1 cellular context compared by ENCODE assay signal in the genomic region with DNA sequence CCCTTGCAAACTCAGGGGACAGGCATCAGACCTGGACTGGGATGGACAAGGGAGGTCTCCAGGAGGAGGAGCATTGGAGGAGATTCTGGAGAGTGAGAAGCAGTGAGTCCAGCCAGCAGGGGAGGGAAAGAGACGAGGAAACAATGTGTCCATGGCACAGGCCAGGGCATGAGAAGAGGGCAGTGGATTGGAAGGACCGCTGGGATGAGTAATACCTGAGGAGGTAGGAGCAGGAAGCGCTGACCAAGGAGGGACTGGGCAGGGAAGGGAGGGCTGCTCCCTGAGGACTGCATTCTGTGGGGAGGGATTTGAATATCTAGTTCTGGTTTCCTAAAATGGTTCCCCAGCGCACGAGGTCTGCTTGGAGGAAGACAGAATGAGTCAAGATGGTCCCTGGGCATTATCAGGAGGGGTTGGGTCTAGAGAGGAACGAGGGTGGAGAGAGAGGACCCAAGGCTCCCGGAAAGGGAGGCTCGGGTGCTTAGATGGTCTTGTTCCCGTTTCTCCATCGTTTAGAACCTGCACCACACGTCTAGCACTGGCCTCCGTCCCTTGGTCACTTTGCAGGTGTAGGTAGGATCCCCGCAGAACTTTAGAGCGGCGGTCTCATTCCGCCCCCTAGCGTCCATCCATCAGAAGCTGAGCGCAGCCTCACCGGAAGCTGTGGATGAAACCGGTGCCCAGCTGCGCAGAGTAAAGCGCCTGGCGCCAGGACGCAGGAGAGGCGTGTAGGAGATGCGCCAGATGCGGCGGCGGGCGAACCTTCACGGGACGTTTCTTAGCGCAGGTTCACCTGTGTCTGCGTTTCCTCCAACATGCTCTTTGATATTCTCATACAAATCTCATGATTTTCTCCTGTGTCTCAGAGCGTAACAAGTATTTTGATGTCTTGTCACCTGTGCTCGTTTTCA.
A peak's percentile ranks its signal among the peaks of the same experiment; 100 is the strongest.
TF ChIP-seq lines count a peak whose summit lies in the region.

No MANE protein-coding gene starts in this region.

TF ChIP-seq in HepG2, 621 proteins besides CTCF, POLR2A, EP300 and RAD21 (continued from another document and continues in another):
- TF ChIP-seq CBX1 (IDR thresholded peaks at IDR 0.05; ENCODE audit: low read depth): peak; percentile 50
- TF ChIP-seq, protein P1, sequence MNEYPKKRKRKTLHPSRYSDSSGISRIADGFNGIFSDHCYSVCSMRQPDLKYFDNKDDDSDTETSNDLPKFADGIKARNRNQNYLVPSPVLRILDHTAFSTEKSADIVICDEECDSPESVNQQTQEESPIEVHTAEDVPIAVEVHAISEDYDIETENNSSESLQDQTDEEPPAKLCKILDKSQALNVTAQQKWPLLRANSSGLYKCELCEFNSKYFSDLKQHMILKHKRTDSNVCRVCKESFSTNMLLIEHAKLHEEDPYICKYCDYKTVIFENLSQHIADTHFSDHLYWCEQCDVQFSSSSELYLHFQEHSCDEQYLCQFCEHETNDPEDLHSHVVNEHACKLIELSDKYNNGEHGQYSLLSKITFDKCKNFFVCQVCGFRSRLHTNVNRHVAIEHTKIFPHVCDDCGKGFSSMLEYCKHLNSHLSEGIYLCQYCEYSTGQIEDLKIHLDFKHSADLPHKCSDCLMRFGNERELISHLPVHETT (CRISPR knock-in tag; conservative IDR thresholded peaks at IDR 0.05): 0 out of 2 replicates have a peak, but pooled peaks have one; percentile 26
- no peak for TF ChIP-seq ZNF670 (CRISPR knock-in tag; IDR thresholded peaks at IDR 0.05; ENCODE audit: borderline replicate concordance)
- no peak for TF ChIP-seq HIVEP1 (CRISPR knock-in tag; IDR thresholded peaks at IDR 0.05)
- TF ChIP-seq, protein P2, sequence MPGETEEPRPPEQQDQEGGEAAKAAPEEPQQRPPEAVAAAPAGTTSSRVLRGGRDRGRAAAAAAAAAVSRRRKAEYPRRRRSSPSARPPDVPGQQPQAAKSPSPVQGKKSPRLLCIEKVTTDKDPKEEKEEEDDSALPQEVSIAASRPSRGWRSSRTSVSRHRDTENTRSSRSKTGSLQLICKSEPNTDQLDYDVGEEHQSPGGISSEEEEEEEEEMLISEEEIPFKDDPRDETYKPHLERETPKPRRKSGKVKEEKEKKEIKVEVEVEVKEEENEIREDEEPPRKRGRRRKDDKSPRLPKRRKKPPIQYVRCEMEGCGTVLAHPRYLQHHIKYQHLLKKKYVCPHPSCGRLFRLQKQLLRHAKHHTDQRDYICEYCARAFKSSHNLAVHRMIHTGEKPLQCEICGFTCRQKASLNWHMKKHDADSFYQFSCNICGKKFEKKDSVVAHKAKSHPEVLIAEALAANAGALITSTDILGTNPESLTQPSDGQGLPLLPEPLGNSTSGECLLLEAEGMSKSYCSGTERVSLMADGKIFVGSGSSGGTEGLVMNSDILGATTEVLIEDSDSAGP (CRISPR knock-in tag; IDR thresholded peaks at IDR 0.05; ENCODE audit: borderline replicate concordance): peak; percentile 34; the same call in 1 of the 2 replicates
- TF ChIP-seq EZH2 (conservative IDR thresholded peaks at IDR 0.05; ENCODE audit: low read depth, low read length): no peak
- TF ChIP-seq, protein P3, sequence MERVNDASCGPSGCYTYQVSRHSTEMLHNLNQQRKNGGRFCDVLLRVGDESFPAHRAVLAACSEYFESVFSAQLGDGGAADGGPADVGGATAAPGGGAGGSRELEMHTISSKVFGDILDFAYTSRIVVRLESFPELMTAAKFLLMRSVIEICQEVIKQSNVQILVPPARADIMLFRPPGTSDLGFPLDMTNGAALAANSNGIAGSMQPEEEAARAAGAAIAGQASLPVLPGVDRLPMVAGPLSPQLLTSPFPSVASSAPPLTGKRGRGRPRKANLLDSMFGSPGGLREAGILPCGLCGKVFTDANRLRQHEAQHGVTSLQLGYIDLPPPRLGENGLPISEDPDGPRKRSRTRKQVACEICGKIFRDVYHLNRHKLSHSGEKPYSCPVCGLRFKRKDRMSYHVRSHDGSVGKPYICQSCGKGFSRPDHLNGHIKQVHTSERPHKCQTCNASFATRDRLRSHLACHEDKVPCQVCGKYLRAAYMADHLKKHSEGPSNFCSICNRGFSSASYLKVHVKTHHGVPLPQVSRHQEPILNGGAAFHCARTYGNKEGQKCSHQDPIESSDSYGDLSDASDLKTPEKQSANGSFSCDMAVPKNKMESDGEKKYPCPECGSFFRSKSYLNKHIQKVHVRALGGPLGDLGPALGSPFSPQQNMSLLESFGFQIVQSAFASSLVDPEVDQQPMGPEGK (CRISPR knock-in tag; IDR thresholded peaks at IDR 0.05): no peak
- TF ChIP-seq KMT2B (CRISPR knock-in tag; IDR thresholded peaks at IDR 0.05): no peak
- TF ChIP-seq CEBPB (IDR thresholded peaks at IDR 0.05; ENCODE audit: borderline replicate concordance, low read depth, low read length): no peak
- TF ChIP-seq, protein P4, sequence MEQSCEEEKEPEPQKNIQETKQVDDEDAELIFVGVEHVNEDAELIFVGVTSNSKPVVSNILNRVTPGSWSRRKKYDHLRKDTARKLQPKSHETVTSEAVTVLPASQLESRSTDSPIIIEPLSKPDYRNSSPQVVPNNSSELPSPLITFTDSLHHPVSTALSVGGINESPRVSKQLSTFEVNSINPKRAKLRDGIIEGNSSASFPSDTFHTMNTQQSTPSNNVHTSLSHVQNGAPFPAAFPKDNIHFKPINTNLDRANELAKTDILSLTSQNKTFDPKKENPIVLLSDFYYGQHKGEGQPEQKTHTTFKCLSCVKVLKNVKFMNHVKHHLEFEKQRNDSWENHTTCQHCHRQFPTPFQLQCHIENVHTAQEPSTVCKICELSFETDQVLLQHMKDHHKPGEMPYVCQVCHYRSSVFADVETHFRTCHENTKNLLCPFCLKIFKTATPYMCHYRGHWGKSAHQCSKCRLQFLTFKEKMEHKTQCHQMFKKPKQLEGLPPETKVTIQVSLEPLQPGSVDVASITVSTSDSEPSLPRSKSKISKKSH (CRISPR knock-in tag; IDR thresholded peaks at IDR 0.05; ENCODE audit: borderline replicate concordance): no peak
- no peak for TF ChIP-seq ZNF20 (CRISPR knock-in tag; IDR thresholded peaks at IDR 0.05)
- TF ChIP-seq ZNF484 (CRISPR knock-in tag; IDR thresholded peaks at IDR 0.05; ENCODE audit: borderline replicate concordance, low read depth): no peak
- TF ChIP-seq ZNF44 (CRISPR knock-in tag; IDR thresholded peaks at IDR 0.05): no peak
- TF ChIP-seq ZNF598 (CRISPR knock-in tag; IDR thresholded peaks at IDR 0.05; ENCODE audit: borderline replicate concordance): no peak
- no peak for TF ChIP-seq ZBTB42 (CRISPR knock-in tag; IDR thresholded peaks at IDR 0.05)
- no peak for TF ChIP-seq AHR (CRISPR knock-in tag; IDR thresholded peaks at IDR 0.05)
- TF ChIP-seq ZBTB38 (CRISPR knock-in tag; IDR thresholded peaks at IDR 0.05): no peak
- no peak for TF ChIP-seq TBX3 (IDR thresholded peaks at IDR 0.05; ENCODE audit: borderline replicate concordance)
- TF ChIP-seq SMARCE1 (IDR thresholded peaks at IDR 0.05; ENCODE audit: borderline replicate concordance): no peak
- no peak for TF ChIP-seq ARID2 (CRISPR knock-in tag; IDR thresholded peaks at IDR 0.05; ENCODE audit: borderline replicate concordance)
- TF ChIP-seq ZNF780A (CRISPR knock-in tag; IDR thresholded peaks at IDR 0.05): no peak
- no peak for TF ChIP-seq REL (CRISPR knock-in tag; conservative IDR thresholded peaks at IDR 0.05)
- TF ChIP-seq, protein P5, sequence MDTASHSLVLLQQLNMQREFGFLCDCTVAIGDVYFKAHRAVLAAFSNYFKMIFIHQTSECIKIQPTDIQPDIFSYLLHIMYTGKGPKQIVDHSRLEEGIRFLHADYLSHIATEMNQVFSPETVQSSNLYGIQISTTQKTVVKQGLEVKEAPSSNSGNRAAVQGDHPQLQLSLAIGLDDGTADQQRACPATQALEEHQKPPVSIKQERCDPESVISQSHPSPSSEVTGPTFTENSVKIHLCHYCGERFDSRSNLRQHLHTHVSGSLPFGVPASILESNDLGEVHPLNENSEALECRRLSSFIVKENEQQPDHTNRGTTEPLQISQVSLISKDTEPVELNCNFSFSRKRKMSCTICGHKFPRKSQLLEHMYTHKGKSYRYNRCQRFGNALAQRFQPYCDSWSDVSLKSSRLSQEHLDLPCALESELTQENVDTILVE (CRISPR knock-in tag; IDR thresholded peaks at IDR 0.05): no peak
- no peak for TF ChIP-seq GTF3A (CRISPR knock-in tag; conservative IDR thresholded peaks at IDR 0.05)
- TF ChIP-seq HNRNPLL (IDR thresholded peaks at IDR 0.05; ENCODE audit: low read depth, low read length, poor library complexity, severe bottlenecking): peak; percentile 99
- TF ChIP-seq MAF1 (CRISPR knock-in tag; IDR thresholded peaks at IDR 0.05; ENCODE audit: borderline replicate concordance): no peak
- TF ChIP-seq, protein P6, sequence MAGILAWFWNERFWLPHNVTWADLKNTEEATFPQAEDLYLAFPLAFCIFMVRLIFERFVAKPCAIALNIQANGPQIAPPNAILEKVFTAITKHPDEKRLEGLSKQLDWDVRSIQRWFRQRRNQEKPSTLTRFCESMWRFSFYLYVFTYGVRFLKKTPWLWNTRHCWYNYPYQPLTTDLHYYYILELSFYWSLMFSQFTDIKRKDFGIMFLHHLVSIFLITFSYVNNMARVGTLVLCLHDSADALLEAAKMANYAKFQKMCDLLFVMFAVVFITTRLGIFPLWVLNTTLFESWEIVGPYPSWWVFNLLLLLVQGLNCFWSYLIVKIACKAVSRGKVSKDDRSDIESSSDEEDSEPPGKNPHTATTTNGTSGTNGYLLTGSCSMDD (CRISPR knock-in tag; IDR thresholded peaks at IDR 0.05): no peak
- TF ChIP-seq, protein P7, sequence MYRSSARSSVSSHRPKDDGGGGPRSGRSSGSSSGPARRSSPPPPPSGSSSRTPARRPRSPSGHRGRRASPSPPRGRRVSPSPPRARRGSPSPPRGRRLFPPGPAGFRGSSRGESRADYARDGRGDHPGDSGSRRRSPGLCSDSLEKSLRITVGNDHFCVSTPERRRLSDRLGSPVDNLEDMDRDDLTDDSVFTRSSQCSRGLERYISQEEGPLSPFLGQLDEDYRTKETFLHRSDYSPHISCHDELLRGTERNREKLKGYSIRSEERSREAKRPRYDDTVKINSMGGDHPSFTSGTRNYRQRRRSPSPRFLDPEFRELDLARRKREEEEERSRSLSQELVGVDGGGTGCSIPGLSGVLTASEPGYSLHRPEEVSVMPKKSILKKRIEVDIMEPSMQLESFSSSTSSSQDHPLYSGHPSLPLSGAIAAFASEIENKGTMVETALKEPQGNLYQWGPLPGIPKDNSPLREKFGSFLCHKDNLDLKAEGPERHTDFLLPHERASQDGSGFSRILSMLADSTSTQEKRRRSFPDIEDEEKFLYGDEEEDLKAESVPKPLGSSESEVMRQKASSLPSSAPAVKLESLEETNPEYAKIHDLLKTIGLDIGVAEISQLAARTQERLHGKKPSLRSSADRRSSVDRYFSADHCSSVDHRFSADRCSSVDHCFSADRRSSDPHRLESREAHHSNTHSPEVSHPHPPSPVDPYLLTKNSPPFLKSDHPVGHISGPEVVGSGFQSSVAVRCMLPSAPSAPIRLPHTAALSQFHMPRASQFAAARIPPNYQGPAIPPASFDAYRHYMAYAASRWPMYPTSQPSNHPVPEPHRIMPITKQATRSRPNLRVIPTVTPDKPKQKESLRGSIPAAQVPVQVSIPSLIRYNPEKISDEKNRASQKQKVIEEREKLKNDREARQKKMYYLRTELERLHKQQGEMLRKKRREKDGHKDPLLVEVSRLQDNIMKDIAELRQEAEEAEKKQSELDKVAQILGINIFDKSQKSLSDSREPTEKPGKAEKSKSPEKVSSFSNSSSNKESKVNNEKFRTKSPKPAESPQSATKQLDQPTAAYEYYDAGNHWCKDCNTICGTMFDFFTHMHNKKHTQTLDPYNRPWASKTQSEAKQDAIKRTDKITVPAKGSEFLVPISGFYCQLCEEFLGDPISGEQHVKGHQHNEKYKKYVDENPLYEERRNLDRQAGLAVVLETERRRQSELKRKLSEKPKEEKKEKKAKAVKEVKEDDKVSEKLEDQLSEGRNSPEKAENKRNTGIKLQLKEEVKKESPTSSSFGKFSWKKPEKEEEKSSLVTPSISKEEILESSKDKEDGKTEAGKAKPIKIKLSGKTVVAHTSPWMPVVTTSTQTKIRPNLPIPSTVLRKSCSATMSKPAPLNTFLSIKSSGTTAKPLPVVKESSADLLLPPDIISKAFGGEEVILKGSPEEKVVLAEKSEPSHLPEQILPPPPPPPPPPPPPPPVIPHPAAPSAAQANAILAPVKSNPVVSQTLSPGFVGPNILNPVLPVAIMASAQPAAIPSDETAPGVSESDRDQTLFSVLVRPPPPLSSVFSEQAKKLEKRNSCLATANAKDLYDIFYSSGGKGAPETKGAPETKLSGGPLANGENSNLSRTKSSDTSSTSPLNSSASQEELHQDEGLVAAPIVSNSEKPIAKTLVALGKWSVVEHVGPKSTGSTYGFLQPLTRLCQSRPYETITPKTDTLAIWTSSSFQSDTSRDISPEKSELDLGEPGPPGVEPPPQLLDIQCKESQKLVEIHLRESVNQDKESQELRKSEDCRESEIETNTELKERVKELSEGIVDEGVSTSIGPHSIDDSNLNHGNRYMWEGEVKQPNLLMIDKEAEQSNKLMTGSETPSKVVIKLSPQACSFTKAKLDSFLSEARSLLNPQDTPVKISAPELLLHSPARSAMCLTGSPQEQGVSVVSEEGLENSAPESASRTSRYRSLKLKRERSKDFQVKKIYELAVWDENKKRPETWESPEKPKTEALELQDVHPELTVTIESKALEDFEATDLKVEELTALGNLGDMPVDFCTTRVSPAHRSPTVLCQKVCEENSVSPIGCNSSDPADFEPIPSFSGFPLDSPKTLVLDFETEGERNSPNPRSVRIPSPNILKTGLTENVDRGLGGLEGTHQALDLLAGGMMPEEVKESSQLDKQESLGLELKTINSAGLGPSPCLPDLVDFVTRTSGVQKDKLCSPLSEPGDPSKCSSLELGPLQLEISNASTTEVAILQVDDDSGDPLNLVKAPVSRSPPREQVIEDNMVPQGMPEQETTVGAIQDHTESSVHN (CRISPR knock-in tag; IDR thresholded peaks at IDR 0.05): no peak
- TF ChIP-seq, protein P8, sequence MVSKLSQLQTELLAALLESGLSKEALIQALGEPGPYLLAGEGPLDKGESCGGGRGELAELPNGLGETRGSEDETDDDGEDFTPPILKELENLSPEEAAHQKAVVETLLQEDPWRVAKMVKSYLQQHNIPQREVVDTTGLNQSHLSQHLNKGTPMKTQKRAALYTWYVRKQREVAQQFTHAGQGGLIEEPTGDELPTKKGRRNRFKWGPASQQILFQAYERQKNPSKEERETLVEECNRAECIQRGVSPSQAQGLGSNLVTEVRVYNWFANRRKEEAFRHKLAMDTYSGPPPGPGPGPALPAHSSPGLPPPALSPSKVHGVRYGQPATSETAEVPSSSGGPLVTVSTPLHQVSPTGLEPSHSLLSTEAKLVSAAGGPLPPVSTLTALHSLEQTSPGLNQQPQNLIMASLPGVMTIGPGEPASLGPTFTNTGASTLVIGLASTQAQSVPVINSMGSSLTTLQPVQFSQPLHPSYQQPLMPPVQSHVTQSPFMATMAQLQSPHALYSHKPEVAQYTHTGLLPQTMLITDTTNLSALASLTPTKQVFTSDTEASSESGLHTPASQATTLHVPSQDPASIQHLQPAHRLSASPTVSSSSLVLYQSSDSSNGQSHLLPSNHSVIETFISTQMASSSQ (IDR thresholded peaks at IDR 0.05; ENCODE audit: low read depth): no peak
- TF ChIP-seq, protein P8 (CRISPR knock-in tag; IDR thresholded peaks at IDR 0.05; ENCODE audit: borderline replicate concordance): no peak
- no peak for TF ChIP-seq ZNF354B (CRISPR knock-in tag; IDR thresholded peaks at IDR 0.05)
